1 cellular context compared by ENCODE assay signal in the genomic region with DNA sequence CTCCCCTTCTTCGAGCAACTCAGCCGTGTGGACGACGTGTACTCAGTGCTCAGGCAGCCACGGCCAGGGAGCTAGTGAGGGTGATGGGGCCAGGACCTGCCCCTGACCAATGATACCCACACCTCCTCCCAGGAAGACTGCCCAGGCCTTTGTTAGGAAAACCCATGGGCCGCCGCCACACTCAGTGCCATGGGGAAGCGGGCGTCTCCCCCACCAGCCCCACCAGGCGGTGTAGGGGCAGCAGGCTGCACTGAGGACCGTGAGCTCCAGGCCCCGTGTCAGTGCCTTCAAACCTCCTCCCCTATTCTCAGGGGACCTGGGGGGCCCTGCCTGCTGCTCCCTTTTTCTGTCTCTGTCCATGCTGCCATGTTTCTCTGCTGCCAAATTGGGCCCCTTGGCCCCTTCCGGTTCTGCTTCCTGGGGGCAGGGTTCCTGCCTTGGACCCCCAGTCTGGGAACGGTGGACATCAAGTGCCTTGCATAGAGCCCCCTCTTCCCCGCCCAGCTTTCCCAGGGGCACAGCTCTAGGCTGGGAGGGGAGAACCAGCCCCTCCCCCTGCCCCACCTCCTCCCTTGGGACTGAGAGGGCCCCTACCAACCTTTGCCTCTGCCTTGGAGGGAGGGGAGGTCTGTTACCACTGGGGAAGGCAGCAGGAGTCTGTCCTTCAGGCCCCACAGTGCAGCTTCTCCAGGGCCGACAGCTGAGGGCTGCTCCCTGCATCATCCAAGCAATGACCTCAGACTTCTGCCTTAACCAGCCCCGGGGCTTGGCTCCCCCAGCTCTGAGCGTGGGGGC.
TF ChIP-seq lines count a peak whose summit lies in the region.

No MANE protein-coding gene starts in this region.

TF ChIP-seq in HCT116, 20 proteins besides CTCF, POLR2A, EP300 and RAD21:
- TF ChIP-seq ELF1 (IDR thresholded peaks at IDR 0.05; ENCODE audit: borderline replicate concordance, low read depth) (no peak), ZFX (IDR thresholded peaks at IDR 0.05) (no peak), SRF (IDR thresholded peaks at IDR 0.05; ENCODE audit: low read depth) (no peak), EGR1 (IDR thresholded peaks at IDR 0.05; ENCODE audit: low read depth) (no peak), EZH2phosphoT487 (IDR thresholded peaks at IDR 0.05; ENCODE audit: borderline replicate concordance) (no peak), SP1 (IDR thresholded peaks at IDR 0.05; ENCODE audit: low read depth) (no peak), JUND (IDR thresholded peaks at IDR 0.05) (no peak), EZH2 (IDR thresholded peaks at IDR 0.05) (no peak), SIN3A (IDR thresholded peaks at IDR 0.05; ENCODE audit: low read depth) (no peak), TCF7L2 (IDR thresholded peaks at IDR 0.05; ENCODE audit: borderline replicate concordance, extremely low read depth, insufficient read depth, insufficient read length) (no peak), YY1 (IDR thresholded peaks at IDR 0.05; ENCODE audit: extremely low read depth, insufficient replicate concordance, low read depth, low read length) (no peak), ZNF274 (IDR thresholded peaks at IDR 0.05; ENCODE audit: low read depth, low read length) (no peak), POLR2AphosphoS5 (IDR thresholded peaks at IDR 0.05; ENCODE audit: low read depth, low read length) (no peak), FOSL1 (IDR thresholded peaks at IDR 0.05; ENCODE audit: low read depth) (no peak), CBX3 (IDR thresholded peaks at IDR 0.05; ENCODE audit: low read depth) (no peak), CEBPB (IDR thresholded peaks at IDR 0.05; ENCODE audit: low read depth) (no peak)
- TF ChIP-seq, protein P1, sequence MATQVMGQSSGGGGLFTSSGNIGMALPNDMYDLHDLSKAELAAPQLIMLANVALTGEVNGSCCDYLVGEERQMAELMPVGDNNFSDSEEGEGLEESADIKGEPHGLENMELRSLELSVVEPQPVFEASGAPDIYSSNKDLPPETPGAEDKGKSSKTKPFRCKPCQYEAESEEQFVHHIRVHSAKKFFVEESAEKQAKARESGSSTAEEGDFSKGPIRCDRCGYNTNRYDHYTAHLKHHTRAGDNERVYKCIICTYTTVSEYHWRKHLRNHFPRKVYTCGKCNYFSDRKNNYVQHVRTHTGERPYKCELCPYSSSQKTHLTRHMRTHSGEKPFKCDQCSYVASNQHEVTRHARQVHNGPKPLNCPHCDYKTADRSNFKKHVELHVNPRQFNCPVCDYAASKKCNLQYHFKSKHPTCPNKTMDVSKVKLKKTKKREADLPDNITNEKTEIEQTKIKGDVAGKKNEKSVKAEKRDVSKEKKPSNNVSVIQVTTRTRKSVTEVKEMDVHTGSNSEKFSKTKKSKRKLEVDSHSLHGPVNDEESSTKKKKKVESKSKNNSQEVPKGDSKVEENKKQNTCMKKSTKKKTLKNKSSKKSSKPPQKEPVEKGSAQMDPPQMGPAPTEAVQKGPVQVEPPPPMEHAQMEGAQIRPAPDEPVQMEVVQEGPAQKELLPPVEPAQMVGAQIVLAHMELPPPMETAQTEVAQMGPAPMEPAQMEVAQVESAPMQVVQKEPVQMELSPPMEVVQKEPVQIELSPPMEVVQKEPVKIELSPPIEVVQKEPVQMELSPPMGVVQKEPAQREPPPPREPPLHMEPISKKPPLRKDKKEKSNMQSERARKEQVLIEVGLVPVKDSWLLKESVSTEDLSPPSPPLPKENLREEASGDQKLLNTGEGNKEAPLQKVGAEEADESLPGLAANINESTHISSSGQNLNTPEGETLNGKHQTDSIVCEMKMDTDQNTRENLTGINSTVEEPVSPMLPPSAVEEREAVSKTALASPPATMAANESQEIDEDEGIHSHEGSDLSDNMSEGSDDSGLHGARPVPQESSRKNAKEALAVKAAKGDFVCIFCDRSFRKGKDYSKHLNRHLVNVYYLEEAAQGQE (IDR thresholded peaks at IDR 0.05; ENCODE audit: low read depth): no peak
- TF ChIP-seq, protein P2, sequence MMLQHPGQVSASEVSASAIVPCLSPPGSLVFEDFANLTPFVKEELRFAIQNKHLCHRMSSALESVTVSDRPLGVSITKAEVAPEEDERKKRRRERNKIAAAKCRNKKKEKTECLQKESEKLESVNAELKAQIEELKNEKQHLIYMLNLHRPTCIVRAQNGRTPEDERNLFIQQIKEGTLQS (IDR thresholded peaks at IDR 0.05): no peak
- TF ChIP-seq, protein P3, sequence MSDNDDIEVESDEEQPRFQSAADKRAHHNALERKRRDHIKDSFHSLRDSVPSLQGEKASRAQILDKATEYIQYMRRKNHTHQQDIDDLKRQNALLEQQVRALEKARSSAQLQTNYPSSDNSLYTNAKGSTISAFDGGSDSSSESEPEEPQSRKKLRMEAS (IDR thresholded peaks at IDR 0.05): no peak
- TF ChIP-seq, protein P4, sequence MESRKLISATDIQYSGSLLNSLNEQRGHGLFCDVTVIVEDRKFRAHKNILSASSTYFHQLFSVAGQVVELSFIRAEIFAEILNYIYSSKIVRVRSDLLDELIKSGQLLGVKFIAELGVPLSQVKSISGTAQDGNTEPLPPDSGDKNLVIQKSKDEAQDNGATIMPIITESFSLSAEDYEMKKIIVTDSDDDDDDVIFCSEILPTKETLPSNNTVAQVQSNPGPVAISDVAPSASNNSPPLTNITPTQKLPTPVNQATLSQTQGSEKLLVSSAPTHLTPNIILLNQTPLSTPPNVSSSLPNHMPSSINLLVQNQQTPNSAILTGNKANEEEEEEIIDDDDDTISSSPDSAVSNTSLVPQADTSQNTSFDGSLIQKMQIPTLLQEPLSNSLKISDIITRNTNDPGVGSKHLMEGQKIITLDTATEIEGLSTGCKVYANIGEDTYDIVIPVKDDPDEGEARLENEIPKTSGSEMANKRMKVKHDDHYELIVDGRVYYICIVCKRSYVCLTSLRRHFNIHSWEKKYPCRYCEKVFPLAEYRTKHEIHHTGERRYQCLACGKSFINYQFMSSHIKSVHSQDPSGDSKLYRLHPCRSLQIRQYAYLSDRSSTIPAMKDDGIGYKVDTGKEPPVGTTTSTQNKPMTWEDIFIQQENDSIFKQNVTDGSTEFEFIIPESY (IDR thresholded peaks at IDR 0.05; ENCODE audit: extremely low read depth, insufficient replicate concordance, low read length): no peak
